ENCODE assay signal across 8 cellular contexts in the genomic region with DNA sequence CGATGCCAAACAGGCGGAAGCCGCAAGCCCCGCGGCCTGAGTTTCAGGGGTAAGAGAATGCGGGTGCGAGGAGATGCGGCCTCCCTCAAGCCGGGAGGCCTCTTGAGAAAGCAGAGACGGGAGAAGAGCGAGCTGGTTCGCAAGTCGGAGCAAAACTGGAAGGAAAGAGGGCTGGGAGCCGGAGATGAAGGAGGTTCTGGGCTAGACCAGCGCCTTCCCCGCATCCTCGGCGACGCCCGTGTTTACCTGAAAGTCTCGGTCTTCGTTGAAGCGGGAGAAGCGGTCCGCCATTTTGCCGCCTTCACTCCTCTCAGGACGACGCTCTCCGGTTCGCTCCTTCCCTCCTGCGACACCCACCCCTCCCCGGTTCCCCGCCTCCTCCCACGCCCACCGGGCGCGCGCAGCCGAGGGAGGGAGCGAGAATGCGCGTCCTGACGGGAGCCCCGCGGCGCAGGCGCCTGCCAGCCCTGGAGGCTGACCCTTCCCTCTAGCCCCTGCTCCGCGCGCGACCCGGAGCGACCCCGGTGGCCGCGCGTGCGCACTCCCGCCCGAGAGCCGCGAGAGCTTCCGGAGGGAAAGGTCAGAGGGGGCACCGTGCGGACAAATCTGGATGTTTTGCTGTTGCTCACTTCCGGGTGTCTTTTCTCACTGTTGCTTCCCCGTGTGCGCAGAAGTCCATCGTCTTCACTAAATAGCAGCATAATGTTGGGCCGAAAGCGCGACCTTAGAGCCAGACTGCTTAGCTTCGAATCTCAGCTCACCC. TPM values are rescaled to one million over a fixed set of nuclear protein-coding genes. Genes with fewer than 3 reads are reported as not detected.
DNase-seq lines count a peak whose midpoint lies in the region; ATAC-seq and TF ChIP-seq lines count a peak whose summit lies in the region.

Gene GPATCH8 (minus strand): TSS at position 327 of the 763 bp plus-strand sequence. CDS start 36 bp downstream, at position 291.

- in situ Hi-C loops in Panc1 (cut with HindIII; ENCODE audit: low pct_unique_long_range_greater_than_20kb, low sequenced_read_pairs) = no loop called here

- peaks cover 29% of the 10 kb centered on the region; the same call in 1 of the 2 replicates for H4K20me1 ChIP-seq in KMS-11 (ENCODE audit: insufficient read depth)

- peaks cover 34% of the 10 kb centered on the region for H3K4me1 Mint-ChIP-seq in activated T-cell treated with anti-CD3 and anti-CD28 coated beads, Interleukin-2, amount 50 U/mL, for 4 hours (ENCODE audit: low read depth)

- DNase-seq in DMS53 treated with DMSO at 0.1 percent for 48 hours (lab: John Stamatoyannopoulos, UW; ENCODE audit: unreplicated experiment) (peak; percentile 95), Panc1 (ENCODE audit: low read depth, low spot score) (peak; percentile 76)
- DNase-seq in activated T-cell treated with anti-CD3 and anti-CD28 coated beads, Interleukin-2, amount 50 U/mL, for 4 hours = peak; percentile 90
- peak; percentile 91 for DNase-seq in stimulated activated CD8-positive, alpha-beta memory T cell treated with anti-CD3 and anti-CD28 coated beads, Interleukin-7, amount 100 ng/mL, for 24 hours (ENCODE audit: low read depth)

- no peaks in the 10 kb centered on the region for H3K9me3 Mint-ChIP-seq in activated T-cell treated with anti-CD3 and anti-CD28 coated beads, Interleukin-2, amount 50 U/mL, for 4 hours

- H3K36me3 ChIP-seq in KMS-11 (ENCODE audit: insufficient read depth) (no peaks in the 10 kb centered on the region), Panc1 (ENCODE audit: control insufficient read depth, insufficient read depth, low read length) (peaks cover 4% of the 10 kb centered on the region), muscle layer of duodenum (ENCODE audit: control insufficient read depth in 1 of 2, insufficient read depth in 2 of 2, low read length in 2 of 2) (no peaks in the 10 kb centered on the region)

- intact Hi-C loops in Panc1 (cut with micrococcal nuclease; ENCODE audit: unreplicated experiment) = no loop called here

- peaks cover 3% of the 10 kb centered on the region for H3K36me3 Mint-ChIP-seq in activated T-cell treated with anti-CD3 and anti-CD28 coated beads, Interleukin-2, amount 50 U/mL, for 4 hours (ENCODE audit: insufficient read depth)

- TF ChIP-seq CTCF in KMS-11 (conservative IDR thresholded peaks at IDR 0.05; ENCODE audit: low read depth, low read length) = no peak
- TF ChIP-seq CTCF in Panc1 (IDR thresholded peaks at IDR 0.05) = no peak

- no peaks in the 10 kb centered on the region for H3K27me3 Mint-ChIP-seq in activated T-cell treated with anti-CD3 and anti-CD28 coated beads, Interleukin-2, amount 50 U/mL, for 4 hours (ENCODE audit: low read depth)

- BruUV-seq in Panc1 (replicated peaks; lab: Mats Ljungman, UMichigan) = no TSS peak

- ATAC-seq in GM21737 (IDR thresholded peaks at IDR 0.05; ENCODE audit: unreplicated experiment) (peak; percentile 83), Panc1 (peak; percentile 98), esophagus mucosa (peak; percentile 98)
- peak; percentile 91 to 93 for ATAC-seq in activated T-cell treated with anti-CD3 and anti-CD28 coated beads, Interleukin-2, amount 50 U/mL, for 4 hours

- peaks cover 49% of the 10 kb centered on the region for H3K79me2 ChIP-seq in KMS-11 (ENCODE audit: insufficient read depth, low read depth)

- peak within 1 kb of the TSS; percentile 91 for H3K9ac ChIP-seq in KMS-11

- peak within 1 kb of the TSS; percentile 98 for H3K4me2 ChIP-seq in KMS-11

- H3K27ac ChIP-seq in KMS-11 (peak within 1 kb of the TSS; percentile 89), Panc1 (ENCODE audit: low read length) (peak within 1 kb of the TSS; percentile 100), muscle layer of duodenum (ENCODE audit: low read length) (peak within 1 kb of the TSS; percentile 96)

- peaks cover 30% of the 10 kb centered on the region for H3K4me1 ChIP-seq in KMS-11 (ENCODE audit: low read depth, poor library complexity, severe bottlenecking)
- H3K4me1 ChIP-seq in Panc1 (ENCODE audit: control insufficient read depth, insufficient read depth, low read length) = peaks cover 12% of the 10 kb centered on the region
- H3K4me1 ChIP-seq in muscle layer of duodenum (ENCODE audit: control insufficient read depth in 1 of 2, insufficient read depth in 2 of 2, low read length in 2 of 2) = peaks cover 9 to 31% of the 10 kb centered on the region in 2 donors

- peak within 1 kb of the TSS; percentile 81 for H2AFZ ChIP-seq in KMS-11 (ENCODE audit: low read depth)

- H3K4me3 ChIP-seq in KMS-11 (IDR thresholded peaks at IDR 0.05; ENCODE audit: insufficient read depth, low read depth, low read length) (peak within 1 kb of the TSS; percentile 43), Panc1 (ENCODE audit: low read depth in 2 of 2, low read length in 2 of 2) (peak within 1 kb of the TSS; percentile 71 to 96), muscle layer of duodenum (ENCODE audit: low read depth in 1 of 2, low read length in 2 of 2) (peak within 1 kb of the TSS; percentile 91 to 98)

- peak within 1 kb of the TSS; percentile 99 for H3K4me3 Mint-ChIP-seq in activated T-cell treated with anti-CD3 and anti-CD28 coated beads, Interleukin-2, amount 50 U/mL, for 4 hours

- H3K27me3 ChIP-seq in KMS-11 (ENCODE audit: insufficient read depth, low read depth) (no peaks in the 10 kb centered on the region), Panc1 (ENCODE audit: control insufficient read depth, insufficient read depth, low read length) (no peaks in the 10 kb centered on the region), muscle layer of duodenum (ENCODE audit: low read depth, low read length) (no peaks in the 10 kb centered on the region)

- CTCF ChIA-PET in Panc1 (lab: Charles Lee) = interaction anchor here (0.6 to 1.1 kb wide), 2 partner anchors 20 to 208 kb away, joined by 3 to 6 read pairs; no protein-coding TSS in a partner anchor

- POLR2A ChIA-PET in Panc1 (lab: Charles Lee) = interaction anchor here (0.6 kb wide), 2 partner anchors 8 to 13 kb away, joined by 3 to 4 read pairs; no protein-coding TSS in a partner anchor

- H3K9me3 ChIP-seq in Panc1 (ENCODE audit: control insufficient read depth, insufficient read depth, low read depth, low read length) (no peaks in the 10 kb centered on the region), muscle layer of duodenum (ENCODE audit: control insufficient read depth in 1 of 2, low read length in 2 of 2) (no peaks in the 10 kb centered on the region)

RNA-seq across cellular contexts. Expression of gene GPATCH8, which starts in this region (rescaled TPM):
- 30.8 TPM for total RNA-seq in Panc1 (2021; ENCODE audit: unreplicated experiment)
- polyA plus RNA-seq in Panc1 (2012; ENCODE audit: insufficient read length) = 14.4 TPM
- total RNA-seq in activated T-cell treated with anti-CD3 and anti-CD28 coated beads, Interleukin-2, amount 50 U/mL, for 4 hours = 10 to 100 TPM; 38.2 to 43.3 (median 41.9) TPM
- 24.7 TPM for total RNA-seq in esophagus mucosa

Comparison
In these comparisons a context has a peak if more than half of its experiments do, and no peak if none do; other contexts are left out.
1. Peak in every context shown above with its lines: DNase-seq, ATAC-seq, H3K4me3 ChIP-seq and H3K27ac ChIP-seq.
2. H3K4me3 ChIP-seq: peak in every context shown above with its lines; median percentile 94 in muscle layer of duodenum; 84 in Panc1; 43 in KMS-11.